8 cellular contexts compared by ENCODE assay signal in the genomic region with DNA sequence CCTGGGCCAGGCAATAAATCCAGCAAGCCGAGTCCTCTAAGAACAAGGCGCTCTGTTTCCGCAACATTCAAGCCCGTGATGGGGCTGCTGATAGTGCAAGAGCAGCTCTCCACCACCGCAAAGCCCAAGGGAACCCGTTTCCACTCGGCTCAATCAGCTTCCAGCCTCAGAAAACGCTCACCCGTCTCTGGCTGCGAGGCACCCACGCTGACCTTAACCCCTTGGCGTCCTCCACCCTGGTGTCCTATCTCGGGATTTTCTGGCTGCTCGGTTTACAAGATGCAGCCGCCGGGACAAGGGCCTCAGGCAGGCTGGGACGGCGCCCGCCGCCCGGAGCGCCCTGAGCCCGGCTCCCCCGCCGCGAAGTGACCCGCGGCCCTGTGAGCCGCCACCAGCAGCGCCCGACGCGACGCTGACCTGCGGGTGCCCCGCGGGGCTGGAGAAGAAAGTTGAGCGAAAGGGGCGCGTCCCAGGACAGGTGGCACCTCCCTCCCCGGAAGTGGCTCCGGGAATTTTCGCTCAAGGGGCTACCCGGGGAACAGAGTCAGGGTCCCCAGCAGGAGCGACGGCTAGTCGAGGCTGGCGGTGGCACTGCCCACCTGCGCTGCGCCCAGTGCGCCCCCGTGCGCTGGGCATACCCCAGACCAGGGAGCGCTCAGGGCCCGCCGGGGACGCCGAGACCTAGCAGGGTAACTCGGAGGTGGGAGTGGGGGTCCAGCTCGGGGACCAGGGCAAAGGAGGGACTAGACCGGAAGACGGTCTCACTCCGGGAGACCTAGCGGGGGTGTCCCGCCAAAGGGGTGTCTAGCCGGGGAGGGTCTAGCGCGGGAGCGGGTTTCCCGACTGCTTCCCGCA. TPM values are rescaled to one million over a fixed set of nuclear protein-coding genes. Genes with fewer than 3 reads are reported as not detected.
DNase-seq lines count a peak whose midpoint lies in the region; ATAC-seq, FAIRE-seq and TF ChIP-seq lines count a peak whose summit lies in the region.

No MANE protein-coding gene starts in this region.

- H3K9me3 ChIP-seq in OCI-LY1 (ENCODE audit: low read length) = no peaks in the 10 kb centered on the region

- H3K36me3 ChIP-seq in OCI-LY1 (ENCODE audit: insufficient read depth, low read length) = no peaks in the 10 kb centered on the region

- H3K4me3 ChIP-seq in OCI-LY1 (ENCODE audit: low read depth, low read length, poor library complexity, severe bottlenecking) = peak overlapping the region; percentile 77

- DNase-seq in AG09319 (ENCODE audit: extremely low read depth, low read depth) (no peak), GM12891 (ENCODE audit: insufficient read length, low spot score) (peak; percentile 36), astrocyte of the hippocampus (ENCODE audit: low read depth, low spot score) (peak; percentile 67), hypothalamus (lab: John Stamatoyannopoulos, UW) (peak in 30 of 51 donors; percentile 6 to 51 (median 30)), putamen (ENCODE audit: low spot score) (peak; percentile 39), NCI-H446 (lab: John Stamatoyannopoulos, UW) (no peak)

- no peak for TF ChIP-seq POLR2A in GM12891 (IDR thresholded peaks at IDR 0.05; ENCODE audit: low read depth, low read length)

- H3K9ac ChIP-seq in OCI-LY1 (ENCODE audit: low read length) = peak overlapping the region; percentile 70

- peaks cover 26% of the 10 kb centered on the region for H3K4me1 ChIP-seq in OCI-LY1 (ENCODE audit: insufficient read depth, low read length, severe bottlenecking)

- TF ChIP-seq CTCF in AG09319 (IDR thresholded peaks at IDR 0.05; ENCODE audit: low read depth, low read length) (peak; percentile 20), OCI-LY1 (IDR thresholded peaks at IDR 0.05; ENCODE audit: low read length) (peak; percentile 35; the same call in 1 of the 2 replicates)

- H2AFZ ChIP-seq in OCI-LY1 (ENCODE audit: low read length) = no peak overlapping the region

- no peak for ATAC-seq in GM19455 (IDR thresholded peaks at IDR 0.05; ENCODE audit: unreplicated experiment)

- no peaks in the 10 kb centered on the region for H4K20me1 ChIP-seq in OCI-LY1 (ENCODE audit: insufficient read depth, low read length)

- peak overlapping the region; percentile 77 for H3K4me2 ChIP-seq in OCI-LY1 (ENCODE audit: low read length)

- no peaks in the 10 kb centered on the region for H3K27me3 ChIP-seq in OCI-LY1 (ENCODE audit: insufficient read depth, low read length)

- H3K27ac ChIP-seq in OCI-LY1 (ENCODE audit: low read depth, low read length, poor library complexity, severe bottlenecking) = peak overlapping the region; percentile 33

- no peaks in the 10 kb centered on the region for H3K9me2 ChIP-seq in OCI-LY1 (ENCODE audit: low read depth, low read length)

- H3F3A ChIP-seq in OCI-LY1 (ENCODE audit: insufficient read depth, low read length) = no peaks in the 10 kb centered on the region

- H3K79me2 ChIP-seq in OCI-LY1 (ENCODE audit: insufficient read depth, low read length) = no peaks in the 10 kb centered on the region

- FAIRE-seq in GM12891 (lab: Jason Lieb, UNC) = peak; percentile 65

TF ChIP-seq in GM12891, 5 proteins besides CTCF, POLR2A, EP300 and RAD21:
- TF ChIP-seq POU2F2 (IDR thresholded peaks at IDR 0.05; ENCODE audit: low read depth, low read length) (0 out of 2 replicates have a peak, but pooled peaks have one; percentile 11), PAX5 (IDR thresholded peaks at IDR 0.05; ENCODE audit: insufficient read depth, low read length, severe bottlenecking) (no peak), TAF1 (IDR thresholded peaks at IDR 0.05; ENCODE audit: low read depth, low read length) (no peak)

RNA-seq across cellular contexts. Expression of a gene that starts 18.1 kb away (rescaled TPM):
- polyA plus RNA-seq in GM12891 (2012; ENCODE audit: low read depth, missing spikeins) = 0.04 TPM

Comparison
In these comparisons a context has a peak if more than half of its experiments do, and no peak if none do; other contexts are left out.
1. DNase-seq: peak in GM12891 (single experiment), astrocyte of the hippocampus (single experiment), hypothalamus (30 of 51) and putamen (single experiment); none in AG09319 (single experiment) and NCI-H446 (0 of 2).